2 cellular contexts compared by ENCODE assay signal in the genomic region with DNA sequence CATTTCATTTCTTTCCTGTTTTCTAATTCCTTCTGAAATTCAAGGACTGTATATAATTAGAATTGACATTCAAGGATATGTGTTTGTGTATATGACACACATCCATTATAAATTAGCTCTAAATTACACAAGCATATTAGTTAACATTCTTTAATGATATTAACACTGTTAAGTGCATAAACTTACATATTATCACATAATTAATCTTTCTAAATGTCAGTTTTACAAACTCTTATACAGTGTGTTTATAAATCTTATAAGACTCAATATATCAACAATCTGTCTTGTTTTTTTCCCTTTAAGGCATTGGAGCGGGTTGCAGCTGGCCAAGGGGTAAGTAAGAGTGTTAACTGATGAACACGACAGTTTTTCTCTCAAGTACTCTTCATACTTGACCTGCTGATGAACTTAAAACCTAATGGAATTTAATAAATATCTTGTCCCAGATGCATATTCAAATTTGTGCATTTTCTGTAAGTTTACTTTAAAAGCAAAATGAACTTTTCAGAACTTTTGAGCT.
TF ChIP-seq lines count a peak whose summit lies in the region.

No MANE protein-coding gene starts in this region.

TF ChIP-seq in HEK293, 187 proteins besides CTCF, POLR2A, EP300 and RAD21 (continued from another document):
- TF ChIP-seq, protein P1, sequence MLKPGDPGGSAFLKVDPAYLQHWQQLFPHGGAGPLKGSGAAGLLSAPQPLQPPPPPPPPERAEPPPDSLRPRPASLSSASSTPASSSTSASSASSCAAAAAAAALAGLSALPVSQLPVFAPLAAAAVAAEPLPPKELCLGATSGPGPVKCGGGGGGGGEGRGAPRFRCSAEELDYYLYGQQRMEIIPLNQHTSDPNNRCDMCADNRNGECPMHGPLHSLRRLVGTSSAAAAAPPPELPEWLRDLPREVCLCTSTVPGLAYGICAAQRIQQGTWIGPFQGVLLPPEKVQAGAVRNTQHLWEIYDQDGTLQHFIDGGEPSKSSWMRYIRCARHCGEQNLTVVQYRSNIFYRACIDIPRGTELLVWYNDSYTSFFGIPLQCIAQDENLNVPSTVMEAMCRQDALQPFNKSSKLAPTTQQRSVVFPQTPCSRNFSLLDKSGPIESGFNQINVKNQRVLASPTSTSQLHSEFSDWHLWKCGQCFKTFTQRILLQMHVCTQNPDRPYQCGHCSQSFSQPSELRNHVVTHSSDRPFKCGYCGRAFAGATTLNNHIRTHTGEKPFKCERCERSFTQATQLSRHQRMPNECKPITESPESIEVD (tag by site-specific recombination; IDR thresholded peaks at IDR 0.05): 0 out of 2 replicates have a peak, but pooled peaks have one; percentile 19
TF ChIP-seq in HEK293: peak in this region for 6.

TF ChIP-seq in IMR-90, 13 proteins besides CTCF, POLR2A, EP300 and RAD21 (continued from another document):
- no peak for TF ChIP-seq CHD1 (IDR thresholded peaks at IDR 0.05; ENCODE audit: low read depth, low read length)
